ENCODE assay signal across 12 cellular contexts in the genomic region with DNA sequence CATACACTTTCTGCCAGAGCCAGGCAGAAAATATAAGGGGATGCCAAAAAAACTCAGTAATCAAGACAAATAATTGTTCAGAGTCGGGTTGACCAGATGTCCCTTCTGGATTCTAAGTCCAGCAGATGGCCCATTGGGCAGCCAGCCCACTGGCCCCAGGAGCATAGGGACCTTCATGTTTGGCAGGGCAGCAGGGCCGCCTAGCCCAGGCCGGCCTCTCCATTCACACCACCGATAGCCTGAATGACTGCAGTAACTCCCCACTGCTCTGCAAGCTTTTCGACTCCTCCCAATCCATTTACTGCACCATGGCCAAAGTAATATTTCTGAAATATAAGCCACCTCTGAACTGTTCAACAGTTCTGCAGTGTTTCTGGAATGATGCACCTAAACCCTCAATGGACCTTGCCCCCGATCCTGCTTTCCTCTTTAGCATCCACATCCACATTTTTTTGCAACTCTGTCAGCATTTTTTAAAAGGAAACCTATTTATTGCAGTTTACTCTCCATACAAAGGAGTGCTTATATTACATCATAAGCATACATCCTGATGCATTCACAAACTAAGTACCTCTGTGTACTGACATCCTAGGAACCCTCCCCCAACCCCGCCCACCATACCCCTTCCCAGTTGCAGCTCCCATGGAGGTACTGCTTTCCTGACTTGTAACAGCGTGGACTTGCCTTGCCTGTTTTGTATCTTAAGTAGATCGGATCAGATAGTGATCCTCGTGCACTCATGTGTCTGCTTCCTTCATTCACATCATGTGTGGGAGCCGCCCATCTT. TPM values are rescaled to one million over a fixed set of nuclear protein-coding genes. Genes with fewer than 3 reads are reported as not detected.
DNase-seq lines count a peak whose midpoint lies in the region; ATAC-seq lines count a peak whose summit lies in the region.
"Had no signal": no experiment of that assay in that cellular context is flagged by ENCODE, and none has a peak within 500 bp of the region (broad histone marks: within the 10 kb centered on the region; RNA-seq: fewer than 3 reads in every experiment).

No MANE protein-coding gene starts in this region.

- no peak overlapping the region for H3K4me3 Mint-ChIP-seq in activated CD4-positive, alpha-beta T cell treated with anti-CD3 and anti-CD28 coated beads for 36 hours
- H3K4me3 Mint-ChIP-seq: IgD-negative memory B cell; naive thymus-derived CD8-positive, alpha-beta T cell had no signal

- no peaks in the 10 kb centered on the region for H3K36me3 ChIP-seq in thymus (ENCODE audit: control insufficient read depth, insufficient read depth)
- H3K36me3 ChIP-seq: suprapubic skin had no signal

- POLR2A ChIA-PET in activated CD4-positive, alpha-beta T cell treated with anti-CD3 and anti-CD28 coated beads for 36 hours (lab: Charles Lee) = no interaction called here

- H3K27ac ChIP-seq in thymus (ENCODE audit: low read depth) = peak overlapping the region; percentile 86
- H3K27ac ChIP-seq: suprapubic skin had no signal

- peaks cover 2% of the 10 kb centered on the region for H3K9me3 Mint-ChIP-seq in activated CD4-positive, alpha-beta T cell treated with anti-CD3 and anti-CD28 coated beads for 36 hours (ENCODE audit: low read depth)
- H3K9me3 Mint-ChIP-seq: IgD-negative memory B cell; naive thymus-derived CD8-positive, alpha-beta T cell had no signal

- no peak for DNase-seq in activated CD4-positive, alpha-beta T cell treated with anti-CD3 and anti-CD28 coated beads for 36 hours
- no peak for DNase-seq in activated CD4-positive, alpha-beta T cell treated with anti-CD3 and anti-CD28 coated beads, Interleukin-2, amount 50 U/mL, for 4 hours
- peak; percentile 37 for DNase-seq in amniotic epithelial cell (ENCODE audit: low read depth)
- DNase-seq in left lobe of liver (ENCODE audit: low spot score) = peak; percentile 94
- DNase-seq: naive thymus-derived CD8-positive, alpha-beta T cell; stimulated activated CD4-positive, alpha-beta T cell treated with anti-CD3 and anti-CD28 coated beads, Interleukin-2, amount 100 ng/mL, for 24 hours had no signal

- H3K36me3 Mint-ChIP-seq in activated CD4-positive, alpha-beta T cell treated with anti-CD3 and anti-CD28 coated beads for 36 hours (ENCODE audit: low read depth) = no peaks in the 10 kb centered on the region
- H3K36me3 Mint-ChIP-seq: IgD-negative memory B cell; naive thymus-derived CD8-positive, alpha-beta T cell had no signal

- H3K4me1 ChIP-seq in thymus (ENCODE audit: control insufficient read depth, insufficient read depth, low read length) = peaks cover 72% of the 10 kb centered on the region

- WGBS in thymus = 80% methylated on average over 11 of the region's 11 CpGs

- H3K27ac Mint-ChIP-seq in activated CD4-positive, alpha-beta T cell treated with anti-CD3 and anti-CD28 coated beads for 36 hours = peak overlapping the region; percentile 26
- H3K27ac Mint-ChIP-seq: IgD-negative memory B cell had no signal

- H3K27me3 Mint-ChIP-seq in activated CD4-positive, alpha-beta T cell treated with anti-CD3 and anti-CD28 coated beads for 36 hours = no peaks in the 10 kb centered on the region
- H3K27me3 Mint-ChIP-seq: naive thymus-derived CD8-positive, alpha-beta T cell had no signal

- peaks cover 44% of the 10 kb centered on the region for H3K4me1 Mint-ChIP-seq in activated CD4-positive, alpha-beta T cell treated with anti-CD3 and anti-CD28 coated beads for 36 hours

- H3K27me3 ChIP-seq in thymus (ENCODE audit: control insufficient read depth, insufficient read depth) = no peaks in the 10 kb centered on the region
- H3K27me3 ChIP-seq: suprapubic skin had no signal

- H3K9me3 ChIP-seq in thymus (ENCODE audit: control insufficient read depth) = no peaks in the 10 kb centered on the region
- H3K9me3 ChIP-seq: suprapubic skin had no signal

- CTCF ChIA-PET in activated CD4-positive, alpha-beta T cell treated with anti-CD3 and anti-CD28 coated beads for 36 hours (lab: Charles Lee) = interaction anchor here (0.7 to 1.2 kb wide), 3 partner anchors 8 to 473 kb away, joined by 3 read pairs; no protein-coding TSS in a partner anchor

- no peak for ATAC-seq in activated CD4-positive, alpha-beta T cell treated with anti-CD3 and anti-CD28 coated beads for 36 hours
- ATAC-seq in left lobe of liver = peak; percentile 92
- ATAC-seq in HG02852 (IDR thresholded peaks at IDR 0.05; ENCODE audit: unreplicated experiment) = no peak
- no peak for ATAC-seq in HG02610 (IDR thresholded peaks at IDR 0.05; ENCODE audit: unreplicated experiment)
- ATAC-seq in GM19023 (IDR thresholded peaks at IDR 0.05; ENCODE audit: unreplicated experiment) = no peak
- ATAC-seq: naive thymus-derived CD8-positive, alpha-beta T cell had no signal

- intact Hi-C loops in activated CD4-positive, alpha-beta T cell treated with anti-CD3 and anti-CD28 coated beads for 36 hours (cut with DNase I, micrococcal nuclease) = no loop called here

- no peak overlapping the region for H3K4me3 ChIP-seq in thymus (ENCODE audit: low read length)
- H3K4me3 ChIP-seq: suprapubic skin had no signal

RNA-seq across cellular contexts. Expression of a gene that starts 46.3 kb away (rescaled TPM):
- under 1 TPM in 1 of 2 experiments, not detected in 1; 0.21 TPM for total RNA-seq in activated CD4-positive, alpha-beta T cell treated with anti-CD3 and anti-CD28 coated beads for 36 hours
- total RNA-seq in left lobe of liver = 113 TPM
- 1.6 TPM for polyA plus RNA-seq in thymus
- total RNA-seq: naive thymus-derived CD8-positive, alpha-beta T cell had no signal
- polyA plus RNA-seq: IgD-negative memory B cell; naive thymus-derived CD8-positive, alpha-beta T cell had no signal

Comparison
In these comparisons a context has a peak if more than half of its experiments do, and no peak if none do; other contexts are left out.
1. DNase-seq: peak in amniotic epithelial cell (single experiment) and left lobe of liver (single experiment); none in activated CD4-positive, alpha-beta T cell treated with anti-CD3 and anti-CD28 coated beads for 36 hours (single experiment) and activated CD4-positive, alpha-beta T cell treated with anti-CD3 and anti-CD28 coated beads, Interleukin-2, amount 50 U/mL, for 4 hours (0 of 2).
2. RNA of a gene that starts 46.3 kb away (total RNA-seq): 113 TPM in left lobe of liver (single experiment); 0.21 TPM in activated CD4-positive, alpha-beta T cell treated with anti-CD3 and anti-CD28 coated beads for 36 hours; every median in the first group is over 10 times any median in the second.